Comparison of ENCODE assay signal across 22 cellular contexts in the genomic region with DNA sequence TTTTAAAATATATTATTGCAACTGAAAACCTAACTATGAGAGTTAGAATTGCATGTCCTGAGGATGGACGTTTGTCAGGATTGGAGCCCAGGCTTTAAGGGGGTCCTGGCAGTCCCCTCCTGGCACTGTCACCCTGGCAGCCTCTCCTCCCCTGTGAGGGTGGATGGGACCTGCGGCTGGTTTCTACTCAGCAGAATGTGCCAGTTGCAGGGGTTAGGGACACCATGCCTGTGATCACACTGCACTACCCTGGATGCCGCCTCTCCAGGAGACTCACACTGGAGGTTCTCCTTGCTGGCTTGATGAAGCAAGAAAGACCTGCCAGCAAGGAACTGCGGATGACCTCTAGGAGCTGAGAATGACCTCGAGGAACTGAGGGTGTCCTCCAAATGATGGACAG.
"Had no signal": no experiment of that assay in that cellular context is flagged by ENCODE, and none has a peak within 500 bp of the region (broad histone marks: within the 10 kb centered on the region; RNA-seq: fewer than 3 reads in every experiment).

No MANE protein-coding gene starts in this region.

- H3K36me3 ChIP-seq: colonic mucosa, esophagus squamous epithelium, gastrocnemius medialis, heart right ventricle, left lung, lower lobe of right lung had no signal

- H3K9me3 ChIP-seq: colonic mucosa, esophagus squamous epithelium, gastrocnemius medialis, heart right ventricle, left lung, lower lobe of right lung, mucosa of descending colon had no signal

- ATAC-seq: effector memory CD8-positive, alpha-beta T cell; esophagus mucosa; gastrocnemius medialis; heart right ventricle; left cardiac atrium; left lung; left ventricle myocardium superior; lower lobe of right lung; mucosa of descending colon had no signal

- H3K4me1 ChIP-seq: colonic mucosa, esophagus squamous epithelium, gastrocnemius medialis, heart right ventricle, left lung, lower lobe of right lung had no signal

- H3K4me3 ChIP-seq: colonic mucosa, esophagus squamous epithelium, gastrocnemius medialis, heart right ventricle, left lung, lower lobe of right lung, mucosa of descending colon had no signal

- H3K27me3 ChIP-seq: colonic mucosa, gastrocnemius medialis had no signal

- H3K27ac ChIP-seq: colonic mucosa, epithelial cell of prostate, esophagus squamous epithelium, gastrocnemius medialis, heart right ventricle, left lung, lower lobe of right lung had no signal

- DNase-seq: colonic mucosa; cortex of kidney; effector CD8-positive, alpha-beta T cell; effector memory CD8-positive, alpha-beta T cell; endodermal cell; erythroblast; esophagus squamous epithelium; foreskin fibroblast; foreskin melanocyte; gastrocnemius medialis; glutamatergic neuron; head of caudate nucleus; heart right ventricle; hippocampal formation; left cardiac atrium; left lung; left ventricle myocardium superior; lower lobe of right lung; mesenchymal stem cell; mucosa of descending colon had no signal
